ENCODE assay signal across 9 cellular contexts in the genomic region with DNA sequence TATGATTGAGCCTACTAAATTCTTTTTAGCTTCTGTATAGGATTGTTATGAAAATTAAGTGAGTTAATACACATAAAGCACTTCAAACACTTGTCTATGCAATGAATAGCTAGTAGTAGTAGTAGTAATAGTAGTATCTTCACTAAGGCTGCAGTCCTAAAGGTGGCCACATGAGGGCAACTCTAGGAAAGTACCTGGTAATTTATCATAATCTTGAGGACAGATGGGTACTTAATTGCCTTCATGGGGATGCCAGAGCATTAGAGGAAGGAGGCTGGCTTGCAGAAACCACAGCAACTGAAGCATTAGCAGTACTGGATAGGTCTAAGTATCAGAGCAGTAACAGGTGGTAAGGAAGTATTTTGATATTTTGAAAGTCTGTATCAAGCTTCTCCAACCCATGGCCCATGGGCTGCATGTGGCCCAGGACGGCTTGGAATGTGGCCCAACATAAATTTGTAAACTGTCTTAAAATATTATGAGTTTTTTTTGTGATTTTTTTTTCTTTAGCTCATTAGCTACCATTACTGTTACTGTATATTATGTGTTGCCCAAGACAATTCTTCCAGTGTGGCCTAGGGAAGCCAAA. TPM values are rescaled to one million over a fixed set of nuclear protein-coding genes. Genes with fewer than 3 reads are reported as not detected.
A peak's percentile ranks its signal among the peaks of the same experiment; 100 is the strongest.
DNase-seq lines count a peak whose midpoint lies in the region; FAIRE-seq and TF ChIP-seq lines count a peak whose summit lies in the region.
"Had no signal": no experiment of that assay in that cellular context is flagged by ENCODE, and none has a peak within 500 bp of the region (broad histone marks: within the 10 kb centered on the region; RNA-seq: fewer than 3 reads in every experiment).

No MANE protein-coding gene starts in this region.

- CTCF ChIA-PET in BJ (lab: Yijun Ruan, JAX) = interaction anchor here (0.6 to 4.4 kb wide), 21 partner anchors 8 to 222 kb away, joined by 3 to 39 read pairs (median 4); no protein-coding TSS in a partner anchor

- FAIRE-seq in GM19239 (lab: Jason Lieb, UNC) = peak; percentile 71

- no peaks in the 10 kb centered on the region for H3K4me1 ChIP-seq in fibroblast of lung (ENCODE audit: control insufficient read depth, extremely low read depth, insufficient read depth, low read length)

- DNase-seq in BJ (ENCODE audit: low read depth) = no peak
- DNase-seq in GM19239 (ENCODE audit: insufficient read length, low spot score) = no peak
- peak; percentile 54 for DNase-seq in NB4 (ENCODE audit: low read depth)
- DNase-seq in activated CD8-positive, alpha-beta memory T cell treated with anti-CD3 and anti-CD28 coated beads for 4 hours (ENCODE audit: low read depth in 2 of 2) = peak; percentile 36 to 42
- DNase-seq in fibroblast of lung (ENCODE audit: low read depth in 2 of 2) = peak in 1 of 2 donors; percentile 7
- DNase-seq in stimulated activated CD4-positive, alpha-beta T cell treated with anti-CD3 and anti-CD28 coated beads, Interleukin-2, amount 100 ng/mL, for 4 hours (ENCODE audit: low read depth) = peak; percentile 47
- DNase-seq in substantia nigra (lab: John Stamatoyannopoulos, UW) = no peak
- DNase-seq in MG63 = no peak

- H3K27ac ChIP-seq in fibroblast of lung (ENCODE audit: insufficient read depth, low read length) (no peak overlapping the region), substantia nigra (ENCODE audit: low read depth, low read length, poor library complexity, severe bottlenecking) (no peak overlapping the region)
- H3K27ac ChIP-seq: HL-60 had no signal

- POLR2A ChIA-PET in BJ (lab: Charles Lee) = no interaction called here

- H3K27me3 ChIP-seq in BJ (ENCODE audit: control insufficient read depth, insufficient read depth, low read length) (no peaks in the 10 kb centered on the region), fibroblast of lung (ENCODE audit: control insufficient read depth, insufficient read depth, low read length) (no peaks in the 10 kb centered on the region), MG63 (no peaks in the 10 kb centered on the region)

- H3K79me2 ChIP-seq in fibroblast of lung (ENCODE audit: control insufficient read depth, insufficient read depth, low read length) = no peaks in the 10 kb centered on the region

- peak; percentile 60; the same call in 1 of the 2 replicates for TF ChIP-seq CTCF in BJ (IDR thresholded peaks at IDR 0.05; ENCODE audit: insufficient read depth, low read depth, low read length)
- TF ChIP-seq CTCF in NB4 (IDR thresholded peaks at IDR 0.05; ENCODE audit: low read depth, low read length) = peak; percentile 51
- peak; percentile 42 to 45 for TF ChIP-seq CTCF in fibroblast of lung (conservative IDR thresholded peaks at IDR 0.05 in 1 of 2, IDR thresholded peaks at IDR 0.05 in 1 of 2; ENCODE audit: low read depth in 1 of 2, low read length in 2 of 2)

- no peak for TF ChIP-seq POLR2A in NB4 (IDR thresholded peaks at IDR 0.05; ENCODE audit: extremely low read depth, insufficient read length)

- H2AFZ ChIP-seq in fibroblast of lung (ENCODE audit: low read length) = no peak overlapping the region

- no peak overlapping the region for H3K9ac ChIP-seq in fibroblast of lung (ENCODE audit: insufficient read depth, low read length)

- no peak overlapping the region for H3K4me3 ChIP-seq in BJ (ENCODE audit: low read depth, low read length)
- H3K4me3 ChIP-seq in NB4 (ENCODE audit: low read depth, low read length) = no peak overlapping the region
- H3K4me3 ChIP-seq in fibroblast of lung (replicated peaks in 1 of 4; ENCODE audit: control extremely low read depth in 1 of 4, insufficient read depth in 1 of 4, low read depth in 3 of 4, low read length in 4 of 4) = no peak overlapping the region
- no peak overlapping the region for H3K4me3 ChIP-seq in MG63

- H3K9me3 ChIP-seq in fibroblast of lung (ENCODE audit: control insufficient read depth, insufficient read depth, low read depth, low read length) (no peaks in the 10 kb centered on the region), MG63 (no peaks in the 10 kb centered on the region)

- H4K20me1 ChIP-seq in fibroblast of lung (ENCODE audit: control insufficient read depth, extremely low read depth, insufficient read depth, low read length) = no peaks in the 10 kb centered on the region

- H3K36me3 ChIP-seq in BJ (ENCODE audit: control insufficient read depth, insufficient read depth, low read length) (no peaks in the 10 kb centered on the region), fibroblast of lung (ENCODE audit: control insufficient read depth, insufficient read depth, low read length) (no peaks in the 10 kb centered on the region), MG63 (no peaks in the 10 kb centered on the region)

- H3K4me2 ChIP-seq in fibroblast of lung (ENCODE audit: extremely low read depth, insufficient read depth, low read length) = no peak overlapping the region

RNA-seq across cellular contexts. Expression of gene NIPAL1, which starts 17.3 kb away (rescaled TPM):
- 0.60 and 1.0 TPM in 2 replicates for polyA plus RNA-seq in BJ (2011; rRNA removed)
- polyA minus RNA-seq in BJ (2011; rRNA and poly(A)+ RNA removed) = 0.87 and 1.3 TPM in 2 replicates
- under 0.01 TPM in 1 of 2 replicates, not detected in the other for total RNA-seq in fibroblast of lung
- polyA plus RNA-seq in fibroblast of lung = 0.14 and 0.45 TPM in 2 replicates
- polyA plus RNA-seq in fibroblast of lung (2012) = 0.14 and 0.34 TPM in 2 replicates
- polyA minus RNA-seq in fibroblast of lung (ENCODE audit: low replicate concordance) = 1.3 TPM in 1 of 2 replicates, not detected in the other
- total RNA-seq in MG63 (2014; rRNA removed; shearing (Covaris generic); ENCODE audit: low replicate concordance) = 0.13 and 0.42 TPM in 2 replicates

RNA-seq across cellular contexts. Expression of gene CNGA1, which starts 17.4 kb away (rescaled TPM):
- polyA plus RNA-seq in BJ (2011; rRNA removed) (0.04 TPM in 1 of 2 replicates, not detected in the other), fibroblast of lung (not detected in 2 replicates)
- polyA minus RNA-seq in BJ (2011; rRNA and poly(A)+ RNA removed) = not detected in 2 replicates
- not detected in 2 replicates for total RNA-seq in fibroblast of lung
- polyA plus RNA-seq in fibroblast of lung (2012) = not detected in 2 replicates
- not detected in 2 replicates for polyA minus RNA-seq in fibroblast of lung (ENCODE audit: low replicate concordance)
- total RNA-seq in MG63 (2014; rRNA removed; shearing (Covaris generic); ENCODE audit: low replicate concordance) = not detected in 2 replicates

Comparison
In these comparisons a context has a peak if more than half of its experiments do, and no peak if none do; other contexts are left out.
1. DNase-seq: peak in NB4 (single experiment), activated CD8-positive, alpha-beta memory T cell treated with anti-CD3 and anti-CD28 coated beads for 4 hours (2 of 2) and stimulated activated CD4-positive, alpha-beta T cell treated with anti-CD3 and anti-CD28 coated beads, Interleukin-2, amount 100 ng/mL, for 4 hours (single experiment); none in BJ (single experiment), GM19239 (single experiment), substantia nigra (0 of 49) and MG63 (single experiment).
2. Peak in every context shown above with its lines, with median percentiles within 50 percentile points of each other: CTCF ChIP-seq.